Comparison of ENCODE assay signal across 12 cellular contexts in genomic region chr2:238865015-238865719, GRCh38. TPM values are rescaled to one million over a fixed set of nuclear protein-coding genes. Genes with fewer than 3 reads are reported as not detected.
DNase-seq lines count a peak whose midpoint lies in the region; ATAC-seq and TF ChIP-seq lines count a peak whose summit lies in the region.
"Had no signal": no experiment of that assay in that cellular context is flagged by ENCODE, and none has a peak within 500 bp of the region (broad histone marks: within the 10 kb centered on the region; RNA-seq: fewer than 3 reads in every experiment).

No MANE protein-coding gene starts in this region.

- peak overlapping the region; percentile 63 for H2AFZ ChIP-seq in osteoblast (ENCODE audit: low read length)

- no peak overlapping the region for H3K27ac Mint-ChIP-seq in activated T-helper 2 cell treated with anti-CD3 and anti-CD28 coated beads, Interferon-gamma antibody, Interleukin-2, Interleukin-4, amounts not matched to agents 10 μg/mL and 5 μg/mL and 100 μg/mL, durations not matched to agents 14 hours and 24 hours and 36 hours
- H3K27ac Mint-ChIP-seq in activated naive CD8-positive, alpha-beta T cell treated with anti-CD3 and anti-CD28 coated beads, Interleukin-2, amount 50 U/mL, for 24 hours = no peak overlapping the region

- ATAC-seq in heart right ventricle (no peak), left ventricle myocardium superior (no peak), aorta (ENCODE audit: low FRiP score) (no peak), GM21717 (IDR thresholded peaks at IDR 0.05; ENCODE audit: unreplicated experiment) (no peak)
- no peak for ATAC-seq in activated naive CD8-positive, alpha-beta T cell treated with anti-CD3 and anti-CD28 coated beads, Interleukin-2, amount 50 U/mL, for 24 hours

- H3K4me3 ChIP-seq in heart right ventricle = no peak overlapping the region
- H3K4me3 ChIP-seq in osteoblast (ENCODE audit: insufficient read depth, low read length) = peak overlapping the region; percentile 49
- H3K4me3 ChIP-seq in aorta (ENCODE audit: low read length in 2 of 2) = no peak overlapping the region

- no peak for TF ChIP-seq CTCF in heart right ventricle (IDR thresholded peaks at IDR 0.05)
- no peak for TF ChIP-seq CTCF in osteoblast (IDR thresholded peaks at IDR 0.05; ENCODE audit: extremely low read depth, low read depth, low read length)

- H3K36me3 ChIP-seq in heart right ventricle = no peaks in the 10 kb centered on the region
- no peaks in the 10 kb centered on the region for H3K36me3 ChIP-seq in osteoblast (ENCODE audit: insufficient read depth, low read length)
- H3K36me3 ChIP-seq in aorta (ENCODE audit: control insufficient read depth in 1 of 2, insufficient read depth in 2 of 2, low read length in 1 of 2) = no peaks in the 10 kb centered on the region

- peak overlapping the region; percentile 65 for H3K4me2 ChIP-seq in osteoblast (ENCODE audit: insufficient read depth, low read length)

- peaks cover 4% of the 10 kb centered on the region for H3K4me1 Mint-ChIP-seq in activated T-helper 2 cell treated with anti-CD3 and anti-CD28 coated beads, Interferon-gamma antibody, Interleukin-2, Interleukin-4, amounts not matched to agents 10 μg/mL and 5 μg/mL and 100 μg/mL, durations not matched to agents 14 hours and 24 hours and 36 hours (ENCODE audit: low read depth)
- H3K4me1 Mint-ChIP-seq in activated naive CD8-positive, alpha-beta T cell treated with anti-CD3 and anti-CD28 coated beads, Interleukin-2, amount 50 U/mL, for 24 hours = peaks cover 6% of the 10 kb centered on the region

- H4K20me1 ChIP-seq in osteoblast (ENCODE audit: insufficient read depth, low read length) = no peaks in the 10 kb centered on the region

- no peak for DNase-seq in heart right ventricle
- DNase-seq in left ventricle myocardium superior = no peak
- DNase-seq in epithelial cell of prostate (ENCODE audit: low read depth, low spot score) = no peak
- DNase-seq in osteoblast (ENCODE audit: insufficient read length, low spot score, missing footprints) = no peak
- no peak for DNase-seq in aorta
- DNase-seq in activated T-helper 2 cell treated with anti-CD3 and anti-CD28 coated beads, Interferon-gamma antibody, Interleukin-2, Interleukin-4, amounts not matched to agents 10 μg/mL and 5 μg/mL and 100 μg/mL, durations not matched to agents 14 hours and 24 hours and 36 hours (ENCODE audit: low spot score) = no peak
- no peak for DNase-seq in activated naive CD8-positive, alpha-beta T cell treated with anti-CD3 and anti-CD28 coated beads, Interleukin-2, amount 50 U/mL, for 24 hours
- DNase-seq: activated T-cell treated with anti-CD3 and anti-CD28 coated beads, Interleukin-2, amount 50 U/mL, for 1 hour; midbrain; MV-4-11 had no signal

- H3K4me3 Mint-ChIP-seq in activated T-helper 2 cell treated with anti-CD3 and anti-CD28 coated beads, Interferon-gamma antibody, Interleukin-2, Interleukin-4, amounts not matched to agents 10 μg/mL and 5 μg/mL and 100 μg/mL, durations not matched to agents 14 hours and 24 hours and 36 hours (ENCODE audit: low read depth) = no peak overlapping the region
- no peak overlapping the region for H3K4me3 Mint-ChIP-seq in activated naive CD8-positive, alpha-beta T cell treated with anti-CD3 and anti-CD28 coated beads, Interleukin-2, amount 50 U/mL, for 24 hours

- H3K9me3 ChIP-seq in heart right ventricle (no peaks in the 10 kb centered on the region), osteoblast (ENCODE audit: low read depth, low read length) (no peaks in the 10 kb centered on the region), aorta (ENCODE audit: control insufficient read depth, low read length) (no peaks in the 10 kb centered on the region)

- H3K27ac ChIP-seq in heart right ventricle (peak overlapping the region in 7 of 10 donors; percentile 21 to 76 (median 58)), epithelial cell of prostate (peak overlapping the region; percentile 44), osteoblast (ENCODE audit: low read depth, low read length) (peak overlapping the region; percentile 80), aorta (ENCODE audit: low read depth in 1 of 2, low read length in 2 of 2) (peak overlapping the region; percentile 14 to 89)
- H3K27ac ChIP-seq: VCaP had no signal

- H3K36me3 Mint-ChIP-seq in activated T-helper 2 cell treated with anti-CD3 and anti-CD28 coated beads, Interferon-gamma antibody, Interleukin-2, Interleukin-4, amounts not matched to agents 10 μg/mL and 5 μg/mL and 100 μg/mL, durations not matched to agents 14 hours and 24 hours and 36 hours (ENCODE audit: low read depth) = no peaks in the 10 kb centered on the region
- H3K36me3 Mint-ChIP-seq in activated naive CD8-positive, alpha-beta T cell treated with anti-CD3 and anti-CD28 coated beads, Interleukin-2, amount 50 U/mL, for 24 hours (ENCODE audit: low read depth) = no peaks in the 10 kb centered on the region

- H3K27me3 ChIP-seq in heart right ventricle (peaks cover 0 to 2% (median 0%) of the 10 kb centered on the region in 7 donors), osteoblast (ENCODE audit: insufficient read depth, low read length) (no peaks in the 10 kb centered on the region), aorta (ENCODE audit: control insufficient read depth in 1 of 2, insufficient read depth in 2 of 2, low read length in 1 of 2) (no peaks in the 10 kb centered on the region)

- peaks cover 4% of the 10 kb centered on the region for H3K9me3 Mint-ChIP-seq in activated T-helper 2 cell treated with anti-CD3 and anti-CD28 coated beads, Interferon-gamma antibody, Interleukin-2, Interleukin-4, amounts not matched to agents 10 μg/mL and 5 μg/mL and 100 μg/mL, durations not matched to agents 14 hours and 24 hours and 36 hours
- H3K9me3 Mint-ChIP-seq in activated naive CD8-positive, alpha-beta T cell treated with anti-CD3 and anti-CD28 coated beads, Interleukin-2, amount 50 U/mL, for 24 hours = no peaks in the 10 kb centered on the region

- intact Hi-C loops in heart right ventricle (cut with DNase I) = no loop called here
- intact Hi-C loops in left ventricle myocardium superior (cut with micrococcal nuclease) = no loop called here
- intact Hi-C loops in aorta (cut with DNase I) = loop anchor here in 1 of 2 donors (10.0 kb wide), 1 partner anchor 140 kb away; no protein-coding TSS in a partner anchor
- intact Hi-C loops in activated T-helper 2 cell treated with anti-CD3 and anti-CD28 coated beads, Interferon-gamma antibody, Interleukin-2, Interleukin-4, amounts not matched to agents 10 μg/mL and 5 μg/mL and 100 μg/mL, durations not matched to agents 14 hours and 24 hours and 36 hours (cut with micrococcal nuclease) = no loop called here

- WGBS in heart right ventricle, 2 donors = 77 to 79% methylated on average over 17 of the region's 17 CpGs
- WGBS in aorta, 2 donors = 62 to 63% methylated on average over 17 of the region's 17 CpGs

- H3K27me3 Mint-ChIP-seq in activated T-helper 2 cell treated with anti-CD3 and anti-CD28 coated beads, Interferon-gamma antibody, Interleukin-2, Interleukin-4, amounts not matched to agents 10 μg/mL and 5 μg/mL and 100 μg/mL, durations not matched to agents 14 hours and 24 hours and 36 hours (ENCODE audit: low read depth) = no peaks in the 10 kb centered on the region
- peaks cover 15% of the 10 kb centered on the region for H3K27me3 Mint-ChIP-seq in activated naive CD8-positive, alpha-beta T cell treated with anti-CD3 and anti-CD28 coated beads, Interleukin-2, amount 50 U/mL, for 24 hours

- H3K4me1 ChIP-seq in heart right ventricle (peaks cover 0 to 20% (median 10%) of the 10 kb centered on the region in 9 donors), osteoblast (ENCODE audit: insufficient read depth, low read length) (peaks cover 48% of the 10 kb centered on the region), aorta (ENCODE audit: control insufficient read depth in 1 of 2, insufficient read depth in 2 of 2, low read length in 2 of 2) (no peaks in the 10 kb centered on the region)

- peaks cover 30% of the 10 kb centered on the region for H3K79me2 ChIP-seq in osteoblast (ENCODE audit: insufficient read depth, low read length)

RNA-seq across cellular contexts. Expression of gene TWIST2, which starts 17.3 kb away (rescaled TPM):
- total RNA-seq in heart right ventricle (1 to 10 TPM in 5 of 10 donors, under 1 TPM in 5; 0.19 to 3.2 (median 0.87) TPM), left ventricle myocardium superior (2.6 TPM), osteoblast (9.4 TPM in 2 replicates), aorta (10 to 100 TPM; 12.9 to 16.4 TPM)
- polyA plus RNA-seq in heart right ventricle (1 to 10 TPM; 2.7 to 3.5 TPM), aorta (10 to 100 TPM in 1 of 2 donors, 1 to 10 TPM in 1; 6.0 to 20.8 TPM)
- total RNA-seq in activated T-helper 2 cell treated with anti-CD3 and anti-CD28 coated beads, Interferon-gamma antibody, Interleukin-2, Interleukin-4, amounts not matched to agents 10 μg/mL and 5 μg/mL and 100 μg/mL, durations not matched to agents 14 hours and 24 hours and 36 hours = not detected in 2 replicates
